In genomic region chr1:207397525-207397926, GRCh38 we compare ENCODE assay signal across 12 cellular contexts. TPM values are rescaled to one million over a fixed set of nuclear protein-coding genes. Genes with fewer than 3 reads are reported as not detected.
DNase-seq lines count a peak whose midpoint lies in the region; ATAC-seq and TF ChIP-seq lines count a peak whose summit lies in the region.
"Had no signal": no experiment of that assay in that cellular context is flagged by ENCODE, and none has a peak within 500 bp of the region (broad histone marks: within the 10 kb centered on the region; RNA-seq: fewer than 3 reads in every experiment).

No MANE protein-coding gene starts in this region.

- H3K4me2 ChIP-seq in Loucy (ENCODE audit: low read depth, low read length, poor library complexity, severe bottlenecking) = no peak overlapping the region

- peaks cover 0 to 7% (median 2%) of the 10 kb centered on the region in 7 donors for H3K9me3 Mint-ChIP-seq in CD14-positive monocyte
- H3K9me3 Mint-ChIP-seq in activated T-helper 2 cell treated with anti-CD3 and anti-CD28 coated beads, Interferon-gamma antibody, Interleukin-2, Interleukin-4, amounts not matched to agents 10 μg/mL and 5 μg/mL and 100 μg/mL, durations not matched to agents 14 hours and 24 hours and 36 hours = peaks cover 6% of the 10 kb centered on the region

- peak overlapping the region in 2 of 4 donors; percentile 0 to 52 for H3K27ac ChIP-seq in body of pancreas
- H3K27ac ChIP-seq: parathyroid adenoma had no signal

- H3K4me1 Mint-ChIP-seq in CD14-positive monocyte = peaks cover 1% of the 10 kb centered on the region
- peaks cover 7% of the 10 kb centered on the region for H3K4me1 Mint-ChIP-seq in activated T-helper 2 cell treated with anti-CD3 and anti-CD28 coated beads, Interferon-gamma antibody, Interleukin-2, Interleukin-4, amounts not matched to agents 10 μg/mL and 5 μg/mL and 100 μg/mL, durations not matched to agents 14 hours and 24 hours and 36 hours (ENCODE audit: low read depth)

- no peak overlapping the region for H2AFZ ChIP-seq in Loucy (ENCODE audit: low read length)
- H2AFZ ChIP-seq: parathyroid adenoma had no signal

- DNase-seq in AG09319 (ENCODE audit: extremely low read depth, low read depth) = no peak
- no peak for DNase-seq in body of pancreas
- DNase-seq in medulla oblongata (ENCODE audit: extremely low spot score) = peak; percentile 19
- DNase-seq in CD14-positive monocyte (ENCODE audit: low spot score) = no peak
- no peak for DNase-seq in NCI-H1694 (lab: John Stamatoyannopoulos, UW)
- DNase-seq in activated T-helper 2 cell treated with anti-CD3 and anti-CD28 coated beads, Interferon-gamma antibody, Interleukin-2, Interleukin-4, amounts not matched to agents 10 μg/mL and 5 μg/mL and 100 μg/mL, durations not matched to agents 14 hours and 24 hours and 36 hours (ENCODE audit: low spot score) = no peak
- no peak for DNase-seq in NCI-H1436 treated with DMSO at 0.1 percent for 48 hours (lab: John Stamatoyannopoulos, UW)
- DNase-seq: C1 segment of cervical spinal cord, NCI-H1694 treated with DMSO at 0.1 percent for 48 hours had no signal

- H3K9me2 ChIP-seq in Loucy (replicated peaks; ENCODE audit: low read depth, low read length) = no peaks in the 10 kb centered on the region

- H3K27me3 Mint-ChIP-seq in CD14-positive monocyte (ENCODE audit: low read depth in 3 of 3) = no peaks in the 10 kb centered on the region
- H3K27me3 Mint-ChIP-seq in activated T-helper 2 cell treated with anti-CD3 and anti-CD28 coated beads, Interferon-gamma antibody, Interleukin-2, Interleukin-4, amounts not matched to agents 10 μg/mL and 5 μg/mL and 100 μg/mL, durations not matched to agents 14 hours and 24 hours and 36 hours (ENCODE audit: low read depth) = no peaks in the 10 kb centered on the region

- H3K4me3 Mint-ChIP-seq in CD14-positive monocyte = no peak overlapping the region
- no peak overlapping the region for H3K4me3 Mint-ChIP-seq in activated T-helper 2 cell treated with anti-CD3 and anti-CD28 coated beads, Interferon-gamma antibody, Interleukin-2, Interleukin-4, amounts not matched to agents 10 μg/mL and 5 μg/mL and 100 μg/mL, durations not matched to agents 14 hours and 24 hours and 36 hours (ENCODE audit: low read depth)

- WGBS in body of pancreas, 2 donors = 42 to 45% methylated on average over 2 of the region's 2 CpGs

- H3K4me3 ChIP-seq in Loucy (ENCODE audit: low read length, poor library complexity, severe bottlenecking) = no peak overlapping the region
- no peak overlapping the region for H3K4me3 ChIP-seq in body of pancreas
- H3K4me3 ChIP-seq: lung had no signal

- TF ChIP-seq CTCF in AG09319 (IDR thresholded peaks at IDR 0.05; ENCODE audit: low read depth, low read length) = peak; percentile 2
- 0 out of 2 replicates have a peak, but pooled peaks have one; percentile 24 for TF ChIP-seq CTCF in Loucy (conservative IDR thresholded peaks at IDR 0.05; ENCODE audit: low read length)
- TF ChIP-seq CTCF in body of pancreas (IDR thresholded peaks at IDR 0.05) = no peak
- no peak for TF ChIP-seq CTCF in CD14-positive monocyte (IDR thresholded peaks at IDR 0.05)

- H3K4me1 ChIP-seq in Loucy (ENCODE audit: insufficient read depth, low read length, poor library complexity, severe bottlenecking) (no peaks in the 10 kb centered on the region), body of pancreas (no peaks in the 10 kb centered on the region)
- H3K4me1 ChIP-seq: parathyroid adenoma had no signal

- no peak overlapping the region for H3K9ac ChIP-seq in Loucy (ENCODE audit: low read depth, low read length, poor library complexity, severe bottlenecking)
- H3K9ac ChIP-seq: parathyroid adenoma had no signal

- peak overlapping the region in 1 of 7 donors; percentile 25 for H3K27ac Mint-ChIP-seq in CD14-positive monocyte
- H3K27ac Mint-ChIP-seq in activated T-helper 2 cell treated with anti-CD3 and anti-CD28 coated beads, Interferon-gamma antibody, Interleukin-2, Interleukin-4, amounts not matched to agents 10 μg/mL and 5 μg/mL and 100 μg/mL, durations not matched to agents 14 hours and 24 hours and 36 hours = no peak overlapping the region

- no peaks in the 10 kb centered on the region for H4K20me1 ChIP-seq in Loucy (ENCODE audit: insufficient read depth, low read length, poor library complexity, severe bottlenecking)

- ATAC-seq in body of pancreas = peak; percentile 52

- no peaks in the 10 kb centered on the region for H3K27me3 ChIP-seq in Loucy (ENCODE audit: insufficient read depth, low read length, poor library complexity, severe bottlenecking)
- no peaks in the 10 kb centered on the region for H3K27me3 ChIP-seq in body of pancreas

- no peaks in the 10 kb centered on the region for H3K9me3 ChIP-seq in Loucy (ENCODE audit: insufficient read depth, low read depth, low read length)
- no peaks in the 10 kb centered on the region for H3K9me3 ChIP-seq in body of pancreas

- no peaks in the 10 kb centered on the region for H3K36me3 Mint-ChIP-seq in CD14-positive monocyte
- no peaks in the 10 kb centered on the region for H3K36me3 Mint-ChIP-seq in activated T-helper 2 cell treated with anti-CD3 and anti-CD28 coated beads, Interferon-gamma antibody, Interleukin-2, Interleukin-4, amounts not matched to agents 10 μg/mL and 5 μg/mL and 100 μg/mL, durations not matched to agents 14 hours and 24 hours and 36 hours (ENCODE audit: low read depth)

- H3K79me2 ChIP-seq in Loucy (ENCODE audit: insufficient read depth, low read length) = no peaks in the 10 kb centered on the region
- H3K79me2 ChIP-seq: parathyroid adenoma had no signal

- intact Hi-C loops in body of pancreas (cut with DNase I) (no loop called here), CD14-positive monocyte (cut with micrococcal nuclease) (no loop called here)
- intact Hi-C loops in activated T-helper 2 cell treated with anti-CD3 and anti-CD28 coated beads, Interferon-gamma antibody, Interleukin-2, Interleukin-4, amounts not matched to agents 10 μg/mL and 5 μg/mL and 100 μg/mL, durations not matched to agents 14 hours and 24 hours and 36 hours (cut with micrococcal nuclease) = no loop called here

- H3K36me3 ChIP-seq in Loucy (ENCODE audit: insufficient read depth, low read length) = no peaks in the 10 kb centered on the region
- H3K36me3 ChIP-seq in body of pancreas (replicated peaks in 1 of 2; ENCODE audit: insufficient read depth in 1 of 2, low read depth in 2 of 2) = no peaks in the 10 kb centered on the region

- no peak for TF ChIP-seq POLR2A in body of pancreas (IDR thresholded peaks at IDR 0.05)

- H3F3A ChIP-seq in Loucy (ENCODE audit: low read depth) = no peaks in the 10 kb centered on the region

RNA-seq across cellular contexts. Expression of gene CR2, which starts 56.6 kb away (rescaled TPM):
- not detected for total RNA-seq in body of pancreas
- polyA plus RNA-seq in CD14-positive monocyte = under 1 TPM; 0.05 to 0.28 TPM
- not detected in 2 replicates for total RNA-seq in activated T-helper 2 cell treated with anti-CD3 and anti-CD28 coated beads, Interferon-gamma antibody, Interleukin-2, Interleukin-4, amounts not matched to agents 10 μg/mL and 5 μg/mL and 100 μg/mL, durations not matched to agents 14 hours and 24 hours and 36 hours

Comparison
In these comparisons a context has a peak if more than half of its experiments do, and no peak if none do; other contexts are left out.
1. CTCF ChIP-seq: peak in AG09319 (single experiment) and Loucy (single experiment); none in body of pancreas (0 of 7) and CD14-positive monocyte (single experiment).